Comparison of ENCODE assay signal across 17 cellular contexts in the genomic region with DNA sequence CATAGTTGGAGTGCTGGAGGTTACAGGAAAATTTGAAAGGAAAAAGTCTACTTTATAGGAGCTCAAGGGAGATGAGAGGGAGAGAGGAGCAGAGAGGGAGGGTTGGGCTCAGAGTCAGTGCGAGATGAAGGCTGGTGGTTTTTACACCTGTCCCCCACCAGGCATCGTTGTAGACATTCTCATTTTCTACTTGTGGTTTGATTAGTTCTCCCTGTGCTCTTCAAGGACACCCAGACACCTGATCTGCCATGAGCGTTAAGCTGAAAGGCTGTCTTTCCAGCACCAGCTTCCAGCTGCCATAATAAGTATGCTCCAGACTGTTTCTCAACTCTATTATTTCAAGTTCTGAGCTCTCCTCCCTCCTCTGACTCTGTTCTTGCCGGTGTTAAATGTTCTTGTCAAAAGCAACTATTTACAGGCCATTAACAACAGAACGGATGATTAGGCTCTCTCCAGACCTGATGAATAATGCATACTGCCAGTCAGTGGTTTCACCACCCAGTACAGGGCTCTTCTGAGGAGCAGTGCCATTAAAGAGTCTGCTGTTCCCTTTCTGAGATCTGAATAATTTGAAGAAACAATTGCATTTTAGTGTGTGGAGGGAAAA.
DNase-seq lines count a peak whose midpoint lies in the region; ATAC-seq lines count a peak whose summit lies in the region.
"Had no signal": no experiment of that assay in that cellular context is flagged by ENCODE, and none has a peak within 500 bp of the region (broad histone marks: within the 10 kb centered on the region; RNA-seq: fewer than 3 reads in every experiment).

No MANE protein-coding gene starts in this region.

- no peaks in the 10 kb centered on the region for H3K27me3 ChIP-seq in trophoblast cell (ENCODE audit: insufficient read depth, low read length)

- H4K8ac ChIP-seq in trophoblast cell (ENCODE audit: low read depth, low read length), result no peak overlapping the region

- H2AFZ ChIP-seq in trophoblast cell (ENCODE audit: insufficient read depth, low read length, poor library complexity), result no peak overlapping the region

- H4K91ac ChIP-seq in trophoblast cell (ENCODE audit: low read depth, low read length), result no peak overlapping the region

- no peaks in the 10 kb centered on the region for H3K79me2 ChIP-seq in trophoblast cell (ENCODE audit: control insufficient read depth, insufficient read depth, low read length, poor library complexity)

- H2BK12ac ChIP-seq in trophoblast cell (ENCODE audit: low read length), result no peak overlapping the region

- H3K4me3 ChIP-seq in trophoblast cell (ENCODE audit: low read depth, low read length), result no peak overlapping the region

- H2BK120ac ChIP-seq in trophoblast cell (ENCODE audit: insufficient read depth, low read length, poor library complexity), result no peak overlapping the region

- no peak overlapping the region for H4K12ac ChIP-seq in trophoblast cell (ENCODE audit: low read depth, low read length)

- H2AK5ac ChIP-seq in trophoblast cell (ENCODE audit: low read length), result no peak overlapping the region

- no peaks in the 10 kb centered on the region for H3K79me1 ChIP-seq in trophoblast cell (ENCODE audit: low read length)

- H3K27ac ChIP-seq in trophoblast cell (ENCODE audit: low read depth, low read length), result no peak overlapping the region
- H3K27ac ChIP-seq: 22Rv1, C4-2B had no signal

- no peaks in the 10 kb centered on the region for H3K9me3 ChIP-seq in trophoblast cell (ENCODE audit: insufficient read depth, low read depth, low read length)

- WGBS in trophoblast cell (ENCODE audit: extremely low coverage, insufficient coverage, insufficient read length), result no CpG with 5 or more reads among the region's 5 CpGs

- H3K14ac ChIP-seq in trophoblast cell (ENCODE audit: low read length), result no peak overlapping the region

- ATAC-seq in esophagus mucosa, result peak; percentile 26

- no peaks in the 10 kb centered on the region for H3K36me3 ChIP-seq in trophoblast cell (ENCODE audit: control insufficient read depth in 1 of 2, insufficient read depth in 2 of 2, low read length in 2 of 2)

- H3K4me1 ChIP-seq in trophoblast cell (ENCODE audit: control insufficient read depth in 1 of 2, insufficient read depth in 2 of 2, low read length in 2 of 2), result no peaks in the 10 kb centered on the region

- H3K4ac ChIP-seq in trophoblast cell (ENCODE audit: low read depth, low read length), result no peak overlapping the region

- H3K9ac ChIP-seq in trophoblast cell (ENCODE audit: low read length), result no peak overlapping the region

- H2BK5ac ChIP-seq in trophoblast cell (ENCODE audit: low read depth, low read length, poor library complexity), result no peak overlapping the region

- no peak overlapping the region for H3K4me2 ChIP-seq in trophoblast cell (ENCODE audit: low read length)

- H3K18ac ChIP-seq in trophoblast cell (ENCODE audit: low read length), result no peak overlapping the region

- peak in 2 of 3 experiments; percentile 59 to 73 for DNase-seq in NCI-H1417 (lab: John Stamatoyannopoulos, UW)
- DNase-seq in NCI-H1417 treated with DMSO at 0.1 percent for 48 hours (lab: John Stamatoyannopoulos, UW), result no peak
- peak; percentile 85 for DNase-seq in NCI-H526 treated with DMSO at 0.1 percent for 48 hours (lab: John Stamatoyannopoulos, UW)
- peak; percentile 35 for DNase-seq in retina
- no peak for DNase-seq in AG08396 (ENCODE audit: low spot score)
- DNase-seq in trophoblast cell, result no peak
- no peak for DNase-seq in H4 (ENCODE audit: low spot score)
- DNase-seq: COR-L47, DMS153, H9, KG1, NCI-H1048, NCI-H1694 treated with DMSO at 0.1 percent for 48 hours, NCI-H82 had no signal

- H3K23ac ChIP-seq in trophoblast cell (ENCODE audit: low read length), result no peak overlapping the region

Comparison
In these comparisons a context has a peak if more than half of its experiments do, and no peak if none do; other contexts are left out.
1. DNase-seq: peak in NCI-H1417 (2 of 3), NCI-H526 treated with DMSO at 0.1 percent for 48 hours (single experiment) and retina (single experiment); none in NCI-H1417 treated with DMSO at 0.1 percent for 48 hours (single experiment), AG08396 (single experiment), trophoblast cell (0 of 2) and H4 (single experiment).